In the genomic region with DNA sequence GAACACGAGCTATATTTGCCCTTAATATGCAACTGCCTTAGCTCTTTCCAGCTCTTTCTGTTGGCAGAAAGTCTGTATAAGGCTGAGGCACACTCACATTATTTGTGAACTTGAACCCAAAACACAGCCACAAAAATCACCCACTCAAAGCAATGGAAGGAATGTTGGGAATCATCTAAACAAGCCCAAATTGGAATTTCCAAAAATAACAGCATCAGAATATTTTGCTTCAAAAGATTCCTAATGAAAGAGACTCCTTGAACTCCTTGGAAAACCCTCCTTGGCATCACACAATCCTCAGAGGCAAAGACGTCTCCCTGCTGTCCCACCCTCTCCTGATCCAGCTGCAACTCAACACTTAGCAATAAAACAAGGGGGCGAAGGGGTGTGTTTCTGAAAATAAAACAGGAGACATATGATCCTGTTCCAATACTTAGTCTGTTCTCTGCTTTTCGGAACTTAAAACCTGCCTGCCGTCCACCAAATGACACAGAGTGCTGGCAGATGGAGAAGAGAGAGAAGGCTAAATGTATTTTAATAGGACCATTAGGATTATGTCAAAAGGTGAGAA, we compare ENCODE assay signal across 1 cellular context.
TF ChIP-seq lines count a peak whose summit lies in the region.

No MANE protein-coding gene starts in this region.

TF ChIP-seq in GM23338, 12 proteins besides CTCF, POLR2A, EP300 and RAD21 (continued from another document):
- TF ChIP-seq, protein P1, sequence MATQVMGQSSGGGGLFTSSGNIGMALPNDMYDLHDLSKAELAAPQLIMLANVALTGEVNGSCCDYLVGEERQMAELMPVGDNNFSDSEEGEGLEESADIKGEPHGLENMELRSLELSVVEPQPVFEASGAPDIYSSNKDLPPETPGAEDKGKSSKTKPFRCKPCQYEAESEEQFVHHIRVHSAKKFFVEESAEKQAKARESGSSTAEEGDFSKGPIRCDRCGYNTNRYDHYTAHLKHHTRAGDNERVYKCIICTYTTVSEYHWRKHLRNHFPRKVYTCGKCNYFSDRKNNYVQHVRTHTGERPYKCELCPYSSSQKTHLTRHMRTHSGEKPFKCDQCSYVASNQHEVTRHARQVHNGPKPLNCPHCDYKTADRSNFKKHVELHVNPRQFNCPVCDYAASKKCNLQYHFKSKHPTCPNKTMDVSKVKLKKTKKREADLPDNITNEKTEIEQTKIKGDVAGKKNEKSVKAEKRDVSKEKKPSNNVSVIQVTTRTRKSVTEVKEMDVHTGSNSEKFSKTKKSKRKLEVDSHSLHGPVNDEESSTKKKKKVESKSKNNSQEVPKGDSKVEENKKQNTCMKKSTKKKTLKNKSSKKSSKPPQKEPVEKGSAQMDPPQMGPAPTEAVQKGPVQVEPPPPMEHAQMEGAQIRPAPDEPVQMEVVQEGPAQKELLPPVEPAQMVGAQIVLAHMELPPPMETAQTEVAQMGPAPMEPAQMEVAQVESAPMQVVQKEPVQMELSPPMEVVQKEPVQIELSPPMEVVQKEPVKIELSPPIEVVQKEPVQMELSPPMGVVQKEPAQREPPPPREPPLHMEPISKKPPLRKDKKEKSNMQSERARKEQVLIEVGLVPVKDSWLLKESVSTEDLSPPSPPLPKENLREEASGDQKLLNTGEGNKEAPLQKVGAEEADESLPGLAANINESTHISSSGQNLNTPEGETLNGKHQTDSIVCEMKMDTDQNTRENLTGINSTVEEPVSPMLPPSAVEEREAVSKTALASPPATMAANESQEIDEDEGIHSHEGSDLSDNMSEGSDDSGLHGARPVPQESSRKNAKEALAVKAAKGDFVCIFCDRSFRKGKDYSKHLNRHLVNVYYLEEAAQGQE (IDR thresholded peaks at IDR 0.05; ENCODE audit: unreplicated experiment): no peak
- TF ChIP-seq, protein P2, sequence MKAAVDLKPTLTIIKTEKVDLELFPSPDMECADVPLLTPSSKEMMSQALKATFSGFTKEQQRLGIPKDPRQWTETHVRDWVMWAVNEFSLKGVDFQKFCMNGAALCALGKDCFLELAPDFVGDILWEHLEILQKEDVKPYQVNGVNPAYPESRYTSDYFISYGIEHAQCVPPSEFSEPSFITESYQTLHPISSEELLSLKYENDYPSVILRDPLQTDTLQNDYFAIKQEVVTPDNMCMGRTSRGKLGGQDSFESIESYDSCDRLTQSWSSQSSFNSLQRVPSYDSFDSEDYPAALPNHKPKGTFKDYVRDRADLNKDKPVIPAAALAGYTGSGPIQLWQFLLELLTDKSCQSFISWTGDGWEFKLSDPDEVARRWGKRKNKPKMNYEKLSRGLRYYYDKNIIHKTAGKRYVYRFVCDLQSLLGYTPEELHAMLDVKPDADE (IDR thresholded peaks at IDR 0.05): no peak
- TF ChIP-seq STAT1 (IDR thresholded peaks at IDR 0.05; ENCODE audit: unreplicated experiment) (no peak), EZH2phosphoT487 (IDR thresholded peaks at IDR 0.05; ENCODE audit: unreplicated experiment) (no peak), CREB1 (CRISPR knock-in tag; IDR thresholded peaks at IDR 0.05; ENCODE audit: low read depth) (no peak), ZNF114 (CRISPR knock-in tag; IDR thresholded peaks at IDR 0.05) (no peak), NANOG (IDR thresholded peaks at IDR 0.05; ENCODE audit: borderline replicate concordance) (no peak)
